ENCODE assay signal across 25 cellular contexts in genomic region chr2:54512663-54513363, GRCh38. TPM values are rescaled to one million over a fixed set of nuclear protein-coding genes. Genes with fewer than 3 reads are reported as not detected.
DNase-seq lines count a peak whose midpoint lies in the region; ATAC-seq and TF ChIP-seq lines count a peak whose summit lies in the region.
"Had no signal": no experiment of that assay in that cellular context is flagged by ENCODE, and none has a peak within 500 bp of the region (broad histone marks: within the 10 kb centered on the region; RNA-seq: fewer than 3 reads in every experiment).

No MANE protein-coding gene starts in this region.

- peaks cover 4% of the 10 kb centered on the region for H3K4me1 Mint-ChIP-seq in activated CD8-positive, alpha-beta T cell treated with anti-CD3 and anti-CD28 coated beads, Interleukin-2, amount 10 ng/mL, durations not matched to agents 7 days and 5 days (ENCODE audit: low read depth)
- H3K4me1 Mint-ChIP-seq in activated CD8-positive, alpha-beta T cell treated with anti-CD3 and anti-CD28 coated beads for 36 hours (ENCODE audit: low read depth): peaks cover 1% of the 10 kb centered on the region
- peaks cover 0 to 6% (median 4%) of the 10 kb centered on the region in 7 donors for H3K4me1 Mint-ChIP-seq in naive thymus-derived CD4-positive, alpha-beta T cell
- H3K4me1 Mint-ChIP-seq: CD14-positive monocyte, memory B cell had no signal

- H3K4me1 ChIP-seq in thymus (ENCODE audit: control insufficient read depth, insufficient read depth, low read length): peaks cover 3% of the 10 kb centered on the region
- no peaks in the 10 kb centered on the region for H3K4me1 ChIP-seq in naive thymus-derived CD4-positive, alpha-beta T cell (ENCODE audit: control insufficient read depth in 2 of 2, insufficient read depth in 2 of 2, low read length in 2 of 2)
- H3K4me1 ChIP-seq: A549, prostate gland had no signal

- H3K36me3 ChIP-seq in thymus (ENCODE audit: control insufficient read depth, insufficient read depth) (no peaks in the 10 kb centered on the region), MG63 (0 out of 2 replicates have a peak, but pooled peaks cover 3% of the 10 kb centered on the region)
- no peaks in the 10 kb centered on the region for H3K36me3 ChIP-seq in naive thymus-derived CD4-positive, alpha-beta T cell (ENCODE audit: control insufficient read depth in 2 of 3, insufficient read depth in 3 of 3, low read length in 3 of 3)
- H3K36me3 ChIP-seq: prostate gland had no signal

- peak; percentile 42 for ATAC-seq in activated CD8-positive, alpha-beta T cell treated with anti-CD3 and anti-CD28 coated beads, Interleukin-2, amount 10 ng/mL, durations not matched to agents 7 days and 5 days
- no peak for ATAC-seq in activated CD8-positive, alpha-beta T cell treated with anti-CD3 and anti-CD28 coated beads for 36 hours
- peak; percentile 84 for ATAC-seq in left lobe of liver
- no peak for ATAC-seq in naive thymus-derived CD4-positive, alpha-beta T cell
- ATAC-seq: A549; effector memory CD8-positive, alpha-beta T cell had no signal

- TF ChIP-seq CTCF in activated CD8-positive, alpha-beta T cell treated with anti-CD3 and anti-CD28 coated beads for 36 hours (IDR thresholded peaks at IDR 0.05): no peak

- H3K9me3 Mint-ChIP-seq in activated CD8-positive, alpha-beta T cell treated with anti-CD3 and anti-CD28 coated beads, Interleukin-2, amount 10 ng/mL, durations not matched to agents 7 days and 5 days (ENCODE audit: insufficient read depth): no peaks in the 10 kb centered on the region
- no peaks in the 10 kb centered on the region for H3K9me3 Mint-ChIP-seq in activated CD8-positive, alpha-beta T cell treated with anti-CD3 and anti-CD28 coated beads for 36 hours
- no peaks in the 10 kb centered on the region for H3K9me3 Mint-ChIP-seq in naive thymus-derived CD4-positive, alpha-beta T cell
- H3K9me3 Mint-ChIP-seq: activated CD4-positive, alpha-beta T cell treated with anti-CD3 and anti-CD28 coated beads, Interleukin-2, amount 10 ng/mL, durations not matched to agents 7 days and 5 days; effector memory CD8-positive, alpha-beta T cell; memory B cell; naive thymus-derived CD8-positive, alpha-beta T cell had no signal

- H3K27me3 ChIP-seq in thymus (ENCODE audit: control insufficient read depth, insufficient read depth) (no peaks in the 10 kb centered on the region), MG63 (no peaks in the 10 kb centered on the region)
- no peaks in the 10 kb centered on the region for H3K27me3 ChIP-seq in naive thymus-derived CD4-positive, alpha-beta T cell (ENCODE audit: control insufficient read depth in 2 of 2, insufficient read depth in 2 of 2, low read length in 2 of 2)
- H3K27me3 ChIP-seq: testis had no signal

- intact Hi-C loops in activated CD8-positive, alpha-beta T cell treated with anti-CD3 and anti-CD28 coated beads for 36 hours (cut with micrococcal nuclease): no loop called here
- intact Hi-C loops in naive thymus-derived CD4-positive, alpha-beta T cell (cut with micrococcal nuclease): no loop called here

- peaks cover 1% of the 10 kb centered on the region for H3K27me3 Mint-ChIP-seq in activated CD8-positive, alpha-beta T cell treated with anti-CD3 and anti-CD28 coated beads, Interleukin-2, amount 10 ng/mL, durations not matched to agents 7 days and 5 days (ENCODE audit: low read depth)
- H3K27me3 Mint-ChIP-seq in activated CD8-positive, alpha-beta T cell treated with anti-CD3 and anti-CD28 coated beads for 36 hours: no peaks in the 10 kb centered on the region
- H3K27me3 Mint-ChIP-seq in naive thymus-derived CD4-positive, alpha-beta T cell: peaks cover 0 to 15% (median 0%) of the 10 kb centered on the region in 5 donors
- H3K27me3 Mint-ChIP-seq: effector memory CD8-positive, alpha-beta T cell; memory B cell; naive thymus-derived CD8-positive, alpha-beta T cell had no signal

- H3K4me3 Mint-ChIP-seq in activated CD8-positive, alpha-beta T cell treated with anti-CD3 and anti-CD28 coated beads, Interleukin-2, amount 10 ng/mL, durations not matched to agents 7 days and 5 days: no peak overlapping the region
- H3K4me3 Mint-ChIP-seq in activated CD8-positive, alpha-beta T cell treated with anti-CD3 and anti-CD28 coated beads for 36 hours: no peak overlapping the region
- no peak overlapping the region for H3K4me3 Mint-ChIP-seq in naive thymus-derived CD4-positive, alpha-beta T cell
- H3K4me3 Mint-ChIP-seq: activated CD4-positive, alpha-beta T cell treated with anti-CD3 and anti-CD28 coated beads, Interleukin-2, amount 10 ng/mL, durations not matched to agents 7 days and 5 days; CD14-positive monocyte; effector memory CD8-positive, alpha-beta T cell; memory B cell; naive thymus-derived CD8-positive, alpha-beta T cell had no signal

- no peak overlapping the region for H3K27ac Mint-ChIP-seq in activated CD8-positive, alpha-beta T cell treated with anti-CD3 and anti-CD28 coated beads, Interleukin-2, amount 10 ng/mL, durations not matched to agents 7 days and 5 days
- H3K27ac Mint-ChIP-seq in activated CD8-positive, alpha-beta T cell treated with anti-CD3 and anti-CD28 coated beads for 36 hours: no peak overlapping the region
- H3K27ac Mint-ChIP-seq in naive thymus-derived CD4-positive, alpha-beta T cell: no peak overlapping the region
- H3K27ac Mint-ChIP-seq: activated CD4-positive, alpha-beta T cell treated with anti-CD3 and anti-CD28 coated beads, Interleukin-2, amount 10 ng/mL, durations not matched to agents 7 days and 5 days; CD14-positive monocyte; effector memory CD8-positive, alpha-beta T cell; memory B cell had no signal

- H3K4me3 ChIP-seq in thymus (ENCODE audit: low read length) (no peak overlapping the region), MG63 (no peak overlapping the region)
- no peak overlapping the region for H3K4me3 ChIP-seq in naive thymus-derived CD4-positive, alpha-beta T cell (ENCODE audit: low read length)
- H3K4me3 ChIP-seq: A549, K562, prostate gland, testis had no signal

- H3K9me3 ChIP-seq in thymus (ENCODE audit: control insufficient read depth) (no peaks in the 10 kb centered on the region), MG63 (peaks cover 3% of the 10 kb centered on the region; the same call in 1 of the 2 replicates)
- H3K9me3 ChIP-seq in naive thymus-derived CD4-positive, alpha-beta T cell (ENCODE audit: control insufficient read depth in 2 of 3, low read length in 3 of 3): no peaks in the 10 kb centered on the region
- H3K9me3 ChIP-seq: A549, prostate gland, testis had no signal

- H3K36me3 Mint-ChIP-seq in activated CD8-positive, alpha-beta T cell treated with anti-CD3 and anti-CD28 coated beads, Interleukin-2, amount 10 ng/mL, durations not matched to agents 7 days and 5 days (ENCODE audit: low read depth): no peaks in the 10 kb centered on the region
- H3K36me3 Mint-ChIP-seq in activated CD8-positive, alpha-beta T cell treated with anti-CD3 and anti-CD28 coated beads for 36 hours (ENCODE audit: low read depth): no peaks in the 10 kb centered on the region
- H3K36me3 Mint-ChIP-seq in naive thymus-derived CD4-positive, alpha-beta T cell: no peaks in the 10 kb centered on the region
- H3K36me3 Mint-ChIP-seq: CD14-positive monocyte; memory B cell; naive thymus-derived CD8-positive, alpha-beta T cell had no signal

- POLR2A ChIA-PET in activated CD8-positive, alpha-beta T cell treated with anti-CD3 and anti-CD28 coated beads, Interleukin-2, amount 10 ng/mL, durations not matched to agents 7 days and 5 days (lab: Charles Lee): no interaction called here
- POLR2A ChIA-PET in activated CD8-positive, alpha-beta T cell treated with anti-CD3 and anti-CD28 coated beads for 36 hours (lab: Charles Lee): interaction anchor here (0.6 kb wide), 1 partner anchor 192 kb away, joined by 3 read pairs; no protein-coding TSS in a partner anchor
- POLR2A ChIA-PET in naive thymus-derived CD4-positive, alpha-beta T cell (lab: Charles Lee): no interaction called here

- H3K27ac ChIP-seq in thymus (ENCODE audit: low read depth): peak overlapping the region; percentile 43
- no peak overlapping the region for H3K27ac ChIP-seq in naive thymus-derived CD4-positive, alpha-beta T cell (ENCODE audit: low read depth, low read length)
- H3K27ac ChIP-seq: A549, prostate gland, testis had no signal

- no peak for DNase-seq in activated CD8-positive, alpha-beta T cell treated with anti-CD3 and anti-CD28 coated beads, Interleukin-2, amount 10 ng/mL, durations not matched to agents 7 days and 5 days
- no peak for DNase-seq in activated CD8-positive, alpha-beta T cell treated with anti-CD3 and anti-CD28 coated beads for 36 hours
- DNase-seq in NCI-H2107 (lab: John Stamatoyannopoulos, UW) (peak; percentile 32), left lobe of liver (ENCODE audit: low spot score) (no peak), amniotic stem cell (lab: John Stamatoyannopoulos, UW) (no peak), MG63 (no peak)
- DNase-seq in naive thymus-derived CD4-positive, alpha-beta T cell: no peak
- DNase-seq: activated CD4-positive, alpha-beta T cell treated with anti-CD3 and anti-CD28 coated beads, Interleukin-2, amount 10 ng/mL, durations not matched to agents 7 days and 5 days; activated gamma-delta T cell treated with Interleukin-2 at 50 U/mL for 16 hours; cerebellar nuclear complex; DMS153; effector memory CD8-positive, alpha-beta T cell; H7; head of caudate nucleus; naive thymus-derived CD8-positive, alpha-beta T cell; NCI-H1105 treated with DMSO at 0.1 percent for 48 hours; NCI-H345; stimulated activated CD4-positive, alpha-beta T cell treated with anti-CD3 and anti-CD28 coated beads, Interleukin-12 subunit alpha, Interleukin-12 subunit beta, amount 100 ng/mL, for 4 hours; testis had no signal

- CTCF ChIA-PET in activated CD8-positive, alpha-beta T cell treated with anti-CD3 and anti-CD28 coated beads, Interleukin-2, amount 10 ng/mL, durations not matched to agents 7 days and 5 days (lab: Charles Lee): interaction anchor here (1.7 kb wide), 1 partner anchor 10 kb away, joined by 4 read pairs; no protein-coding TSS in a partner anchor
- CTCF ChIA-PET in activated CD8-positive, alpha-beta T cell treated with anti-CD3 and anti-CD28 coated beads for 36 hours (lab: Charles Lee): interaction anchor here (1.2 to 1.9 kb wide), 3 partner anchors 10 to 191 kb away, joined by 3 to 7 read pairs (median 3); no protein-coding TSS in a partner anchor
- CTCF ChIA-PET in naive thymus-derived CD4-positive, alpha-beta T cell (lab: Charles Lee): interaction anchor here (1.4 to 1.5 kb wide), 2 partner anchors 11 to 192 kb away, joined by 5 to 6 read pairs; no protein-coding TSS in a partner anchor

- WGBS in thymus: 75% methylated on average over 4 of the region's 4 CpGs

RNA-seq across cellular contexts. Expression of gene SPTBN1, which starts 56.7 kb away (rescaled TPM):
- 100 to 1,000 TPM; 140 to 147 TPM for total RNA-seq in activated CD8-positive, alpha-beta T cell treated with anti-CD3 and anti-CD28 coated beads, Interleukin-2, amount 10 ng/mL, durations not matched to agents 7 days and 5 days
- 10 to 100 TPM; 91.8 to 91.9 TPM for total RNA-seq in activated CD8-positive, alpha-beta T cell treated with anti-CD3 and anti-CD28 coated beads for 36 hours
- total RNA-seq in left lobe of liver: 108 TPM
- polyA plus RNA-seq in thymus: 37.1 TPM
- 73.8 and 75.4 TPM in 2 replicates for total RNA-seq in MG63 (2014; rRNA removed; shearing (Covaris generic); ENCODE audit: low replicate concordance)
- total RNA-seq in naive thymus-derived CD4-positive, alpha-beta T cell: 100 to 1,000 TPM; 167 to 207 (median 204) TPM
- 100 to 1,000 TPM in 1 of 2 donors, 10 to 100 TPM in 1; 43.3 to 120 TPM for polyA plus RNA-seq in naive thymus-derived CD4-positive, alpha-beta T cell

Comparison
In these comparisons a context has a peak if more than half of its experiments do, and no peak if none do; other contexts are left out.
1. ATAC-seq: peak in activated CD8-positive, alpha-beta T cell treated with anti-CD3 and anti-CD28 coated beads, Interleukin-2, amount 10 ng/mL, durations not matched to agents 7 days and 5 days (single experiment) and left lobe of liver (single experiment); none in activated CD8-positive, alpha-beta T cell treated with anti-CD3 and anti-CD28 coated beads for 36 hours (single experiment) and naive thymus-derived CD4-positive, alpha-beta T cell (single experiment).